In genomic region chr1:39525366-39526165, GRCh38 we compare ENCODE assay signal across 8 cellular contexts. TPM values are rescaled to one million over a fixed set of nuclear protein-coding genes. Genes with fewer than 3 reads are reported as not detected.
A peak's percentile ranks its signal among the peaks of the same experiment; 100 is the strongest.
DNase-seq lines count a peak whose midpoint lies in the region; ATAC-seq and TF ChIP-seq lines count a peak whose summit lies in the region.
"Had no signal": no experiment of that assay in that cellular context is flagged by ENCODE, and none has a peak within 500 bp of the region (broad histone marks: within the 10 kb centered on the region; RNA-seq: fewer than 3 reads in every experiment).

No MANE protein-coding gene starts in this region.

- H3K36me3 Mint-ChIP-seq in naive thymus-derived CD4-positive, alpha-beta T cell: peaks cover 0 to 17% (median 6%) of the 10 kb centered on the region in 5 donors

- peak; percentile 85 for ATAC-seq in HG02623 (IDR thresholded peaks at IDR 0.05; ENCODE audit: unreplicated experiment)
- ATAC-seq in naive thymus-derived CD4-positive, alpha-beta T cell: peak; percentile 86

- peak; percentile 35 for TF ChIP-seq POLR2A in GM18951 (IDR thresholded peaks at IDR 0.05; ENCODE audit: extremely low read depth, insufficient read depth, insufficient read length)

- no peak overlapping the region for H3K4me3 Mint-ChIP-seq in naive thymus-derived CD4-positive, alpha-beta T cell

- no peaks in the 10 kb centered on the region for H3K9me3 Mint-ChIP-seq in naive thymus-derived CD4-positive, alpha-beta T cell

- peak; percentile 38 for DNase-seq in OCI-M1 (lab: John Stamatoyannopoulos, UW)
- no peak for DNase-seq in naive thymus-derived CD4-positive, alpha-beta T cell
- no peak for DNase-seq in NCI-H446 treated with DMSO at 0.1 percent for 48 hours (lab: John Stamatoyannopoulos, UW)
- DNase-seq in middle frontal gyrus (ENCODE audit: extremely low spot score, low spot score): no peak
- no peak for DNase-seq in head of caudate nucleus

- H3K27ac Mint-ChIP-seq in naive thymus-derived CD4-positive, alpha-beta T cell: peak overlapping the region in 2 of 9 donors; percentile 12 to 18

- no peak overlapping the region for H3K27ac ChIP-seq in naive thymus-derived CD4-positive, alpha-beta T cell (ENCODE audit: low read depth, low read length)

- H3K27me3 ChIP-seq in naive thymus-derived CD4-positive, alpha-beta T cell (ENCODE audit: control insufficient read depth in 2 of 2, insufficient read depth in 2 of 2, low read length in 2 of 2): no peaks in the 10 kb centered on the region

- POLR2A ChIA-PET in naive thymus-derived CD4-positive, alpha-beta T cell (lab: Charles Lee): no interaction called here

- intact Hi-C loops in naive thymus-derived CD4-positive, alpha-beta T cell (cut with micrococcal nuclease): no loop called here
- intact Hi-C loops in head of caudate nucleus (cut with DNase I): no loop called here

- peaks cover 0 to 4% of the 10 kb centered on the region in 2 donors for H3K4me1 ChIP-seq in naive thymus-derived CD4-positive, alpha-beta T cell (ENCODE audit: control insufficient read depth in 2 of 2, insufficient read depth in 2 of 2, low read length in 2 of 2)

- CTCF ChIA-PET in naive thymus-derived CD4-positive, alpha-beta T cell (lab: Charles Lee): interaction anchor here (0.7 kb wide), 1 partner anchor 147 kb away, joined by 3 read pairs; no protein-coding TSS in a partner anchor

- peaks cover 0 to 7% (median 0%) of the 10 kb centered on the region in 7 donors for H3K4me1 Mint-ChIP-seq in naive thymus-derived CD4-positive, alpha-beta T cell

- H3K36me3 ChIP-seq in naive thymus-derived CD4-positive, alpha-beta T cell (ENCODE audit: control insufficient read depth in 2 of 3, insufficient read depth in 3 of 3, low read length in 3 of 3): peaks cover 0 to 35% (median 0%) of the 10 kb centered on the region in 3 experiments

- no peaks in the 10 kb centered on the region for H3K27me3 Mint-ChIP-seq in naive thymus-derived CD4-positive, alpha-beta T cell

- H3K9me3 ChIP-seq in naive thymus-derived CD4-positive, alpha-beta T cell (ENCODE audit: control insufficient read depth in 2 of 3, low read length in 3 of 3): no peaks in the 10 kb centered on the region

- in situ Hi-C loops in GM18951 (cut with MboI; ENCODE audit: low sequenced_read_pairs, unreplicated experiment): loop anchor here (25.0 kb wide), 1 partner anchor 413 kb away; no protein-coding TSS in a partner anchor

- H3K4me3 ChIP-seq in naive thymus-derived CD4-positive, alpha-beta T cell (ENCODE audit: low read length): no peak overlapping the region

RNA-seq across cellular contexts. Expression of gene BMP8A, which starts 34.1 kb away (rescaled TPM):
- total RNA-seq in naive thymus-derived CD4-positive, alpha-beta T cell: under 1 TPM in 1 of 5 experiments, not detected in 4; 0.19 TPM
- polyA plus RNA-seq in naive thymus-derived CD4-positive, alpha-beta T cell: under 1 TPM in 1 of 2 donors, not detected in 1; 0.12 TPM
- polyA plus RNA-seq: esophagus had no signal

RNA-seq across cellular contexts. Expression of gene PABPC4, which starts 51.0 kb away (rescaled TPM):
- total RNA-seq in naive thymus-derived CD4-positive, alpha-beta T cell: 100 to 1,000 TPM; 194 to 344 (median 278) TPM
- 10 to 100 TPM; 39.9 to 41.6 TPM for polyA plus RNA-seq in naive thymus-derived CD4-positive, alpha-beta T cell
